ENCODE assay signal across 29 cellular contexts in genomic region chr21:25944672-25945213, GRCh38.
A peak's percentile ranks its signal among the peaks of the same experiment; 100 is the strongest.
DNase-seq lines count a peak whose midpoint lies in the region; TF ChIP-seq lines count a peak whose summit lies in the region.
"Had no signal": no experiment of that assay in that cellular context is flagged by ENCODE, and none has a peak within 500 bp of the region (broad histone marks: within the 10 kb centered on the region; RNA-seq: fewer than 3 reads in every experiment).

No MANE protein-coding gene starts in this region.

- peaks cover 15% of the 10 kb centered on the region for H3K36me3 ChIP-seq in left ventricle myocardium inferior

- no peak overlapping the region for H3K4me3 ChIP-seq in left ventricle myocardium inferior
- H3K4me3 ChIP-seq: thyroid gland had no signal

- no peaks in the 10 kb centered on the region for H3K27me3 Mint-ChIP-seq in immature natural killer cell (ENCODE audit: low read depth in 3 of 3)
- H3K27me3 Mint-ChIP-seq: activated CD4-positive, alpha-beta T cell treated with anti-CD3 and anti-CD28 coated beads, Interleukin-2, amount 10 ng/mL, durations not matched to agents 7 days and 5 days; activated naive CD4-positive, alpha-beta T cell treated with anti-CD3 and anti-CD28 coated beads, Interleukin-2, amount 10 ng/mL, durations not matched to agents 7 days and 5 days; B cell; natural killer cell treated with Interleukin-12 subunit alpha and Interleukin-12 subunit beta and Interleukin-15 and Interleukin-18, amount 100 ng/mL, for 72 hours had no signal

- intact Hi-C loops in left ventricle myocardium inferior (cut with micrococcal nuclease): no loop called here

- peak overlapping the region; percentile 25 for H3K27ac ChIP-seq in caudate nucleus (ENCODE audit: low read depth, low read length)
- H3K27ac ChIP-seq in left ventricle myocardium inferior (replicated peaks): peak overlapping the region; percentile 52
- H3K27ac ChIP-seq: 22Rv1, RWPE1, thyroid gland had no signal

- no peaks in the 10 kb centered on the region for H3K4me1 Mint-ChIP-seq in immature natural killer cell
- H3K4me1 Mint-ChIP-seq: activated CD4-positive, alpha-beta T cell treated with anti-CD3 and anti-CD28 coated beads, Interleukin-2, amount 10 ng/mL, durations not matched to agents 7 days and 5 days; activated naive CD4-positive, alpha-beta T cell treated with anti-CD3 and anti-CD28 coated beads, Interleukin-2, amount 10 ng/mL, durations not matched to agents 7 days and 5 days; B cell had no signal

- no peaks in the 10 kb centered on the region for H3K9me3 Mint-ChIP-seq in immature natural killer cell
- H3K9me3 Mint-ChIP-seq: activated naive CD4-positive, alpha-beta T cell treated with anti-CD3 and anti-CD28 coated beads, Interleukin-2, amount 10 ng/mL, durations not matched to agents 7 days and 5 days; activated T-cell treated with anti-CD3 and anti-CD28 coated beads, Interleukin-2, amount 50 U/mL, for 72 hours; natural killer cell treated with Interleukin-12 subunit alpha and Interleukin-12 subunit beta and Interleukin-15 and Interleukin-18, amount 100 ng/mL, for 72 hours had no signal

- no peak overlapping the region for H3K27ac Mint-ChIP-seq in immature natural killer cell
- H3K27ac Mint-ChIP-seq: activated CD4-positive, alpha-beta T cell treated with anti-CD3 and anti-CD28 coated beads, Interleukin-2, amount 10 ng/mL, durations not matched to agents 7 days and 5 days; activated naive CD4-positive, alpha-beta T cell treated with anti-CD3 and anti-CD28 coated beads, Interleukin-2, amount 10 ng/mL, durations not matched to agents 7 days and 5 days; activated T-cell treated with anti-CD3 and anti-CD28 coated beads, Interleukin-2, amount 50 U/mL, for 72 hours; B cell; mesothelial cell of epicardium; natural killer cell treated with Interleukin-12 subunit alpha and Interleukin-12 subunit beta and Interleukin-15 and Interleukin-18, amount 100 ng/mL, for 72 hours had no signal

- H3K36me3 Mint-ChIP-seq in immature natural killer cell: no peaks in the 10 kb centered on the region
- H3K36me3 Mint-ChIP-seq: activated naive CD4-positive, alpha-beta T cell treated with anti-CD3 and anti-CD28 coated beads, Interleukin-2, amount 10 ng/mL, durations not matched to agents 7 days and 5 days; natural killer cell treated with Interleukin-12 subunit alpha and Interleukin-12 subunit beta and Interleukin-15 and Interleukin-18, amount 100 ng/mL, for 72 hours had no signal

- no peak overlapping the region for H3K4me3 Mint-ChIP-seq in immature natural killer cell
- H3K4me3 Mint-ChIP-seq: activated CD4-positive, alpha-beta T cell treated with anti-CD3 and anti-CD28 coated beads, Interleukin-2, amount 10 ng/mL, durations not matched to agents 7 days and 5 days; activated naive CD4-positive, alpha-beta T cell treated with anti-CD3 and anti-CD28 coated beads, Interleukin-2, amount 10 ng/mL, durations not matched to agents 7 days and 5 days; activated T-cell treated with anti-CD3 and anti-CD28 coated beads, Interleukin-2, amount 50 U/mL, for 72 hours; B cell; mesothelial cell of epicardium; natural killer cell treated with Interleukin-12 subunit alpha and Interleukin-12 subunit beta and Interleukin-15 and Interleukin-18, amount 100 ng/mL, for 72 hours had no signal

- no peak for TF ChIP-seq CTCF in left ventricle myocardium inferior (IDR thresholded peaks at IDR 0.05; ENCODE audit: borderline replicate concordance)
- no peak for TF ChIP-seq CTCF in GM10266 (IDR thresholded peaks at IDR 0.05; ENCODE audit: control insufficient read depth, insufficient read depth, low read depth, missing control alignments)

- DNase-seq in DMS 273 (lab: John Stamatoyannopoulos, UW; ENCODE audit: unreplicated experiment): peak; percentile 5
- DNase-seq in DMS 273 treated with DMSO at 0.1 percent for 48 hours (lab: John Stamatoyannopoulos, UW): no peak
- peak in 3 of 61 donors; percentile 8 to 40 (median 33) for DNase-seq in caudate nucleus (lab: John Stamatoyannopoulos, UW)
- DNase-seq in left ventricle myocardium inferior: no peak
- peak; percentile 76 for DNase-seq in superior temporal gyrus (ENCODE audit: extremely low spot score)
- no peak for DNase-seq in GM10266 (ENCODE audit: extremely low spot score)
- no peak for DNase-seq in central memory CD4-positive, alpha-beta T cell
- no peak for DNase-seq in immature natural killer cell
- DNase-seq: activated CD4-positive, alpha-beta T cell treated with anti-CD3 and anti-CD28 coated beads, Interleukin-2, amount 10 ng/mL, durations not matched to agents 7 days and 5 days; activated naive CD4-positive, alpha-beta T cell treated with anti-CD3 and anti-CD28 coated beads, Interleukin-2, amount 10 ng/mL, durations not matched to agents 7 days and 5 days; activated T-cell treated with anti-CD3 and anti-CD28 coated beads, Interleukin-2, amount 50 U/mL, for 72 hours; amniotic stem cell; dermis blood vessel endothelial cell; DND-41; HCEC 1CT; NCI-H1092; NCI-H2029; NCI-H226; NCI-H774; stimulated activated CD4-positive, alpha-beta T cell treated with anti-CD3 and anti-CD28 coated beads, Interleukin-12 subunit alpha, Interleukin-12 subunit beta, amount 100 ng/mL, for 4 hours; stimulated activated CD4-positive, alpha-beta T cell treated with anti-CD3 and anti-CD28 coated beads, Interleukin-4, amount 100 ng/mL, for 4 hours; stimulated activated naive CD4-positive, alpha-beta T cell treated with Interleukin-2 at 50 U/mL for 16 hours; T-helper 2 cell; thyroid gland had no signal

- H3K4me1 ChIP-seq in left ventricle myocardium inferior: peaks cover 21% of the 10 kb centered on the region
- H3K4me1 ChIP-seq: thyroid gland had no signal

- no peaks in the 10 kb centered on the region for H3K27me3 ChIP-seq in left ventricle myocardium inferior (ENCODE audit: low read depth)
- H3K27me3 ChIP-seq: thyroid gland had no signal

- H3K9me3 ChIP-seq in left ventricle myocardium inferior (replicated peaks): peaks cover 7% of the 10 kb centered on the region
- H3K9me3 ChIP-seq: thyroid gland had no signal

Comparison
In these comparisons a context has a peak if more than half of its experiments do, and no peak if none do; other contexts are left out.
1. DNase-seq: peak in DMS 273 (single experiment) and superior temporal gyrus (single experiment); none in DMS 273 treated with DMSO at 0.1 percent for 48 hours (single experiment), left ventricle myocardium inferior (single experiment), GM10266 (single experiment), central memory CD4-positive, alpha-beta T cell (single experiment) and immature natural killer cell (0 of 3).